ENCODE assay signal across 15 cellular contexts in the genomic region with DNA sequence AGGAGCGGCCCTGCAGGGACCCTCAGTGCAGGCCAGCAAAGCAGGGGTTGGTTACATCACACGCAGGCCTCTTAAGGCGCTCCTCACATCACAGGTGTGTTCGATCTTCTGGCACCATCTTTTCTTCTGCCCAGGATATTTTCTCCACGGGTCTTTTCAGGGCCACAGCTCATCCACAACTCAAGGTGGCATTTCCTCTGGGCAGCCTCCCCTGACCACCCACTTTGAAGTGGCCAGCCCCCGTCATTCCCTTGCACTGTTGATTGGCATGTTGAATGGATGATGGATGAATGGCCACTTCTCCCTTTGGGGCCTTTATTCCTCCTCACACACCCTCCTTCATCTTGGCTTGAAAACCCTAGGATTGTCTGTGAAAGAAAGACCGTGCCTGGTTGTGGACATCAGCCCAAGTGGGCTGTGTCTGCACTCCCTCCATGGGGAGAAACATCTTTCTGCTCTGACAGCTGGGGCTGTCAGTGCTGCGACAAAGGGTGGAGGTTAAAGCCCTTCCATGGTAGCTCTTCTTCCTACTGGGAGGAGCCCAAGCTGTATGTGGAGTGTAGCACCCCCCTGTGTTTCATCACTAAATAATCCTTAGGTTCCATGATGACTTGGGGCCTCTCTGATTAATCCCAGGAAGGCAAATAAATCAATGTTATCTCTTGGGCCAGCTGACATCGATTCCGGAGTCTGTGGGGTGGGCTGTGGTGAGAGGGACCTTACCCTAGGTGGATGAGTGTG.
DNase-seq lines count a peak whose midpoint lies in the region; TF ChIP-seq lines count a peak whose summit lies in the region.
"Had no signal": no experiment of that assay in that cellular context is flagged by ENCODE, and none has a peak within 500 bp of the region (broad histone marks: within the 10 kb centered on the region; RNA-seq: fewer than 3 reads in every experiment).

No MANE protein-coding gene starts in this region.

- TF ChIP-seq EP300 in suprapubic skin (IDR thresholded peaks at IDR 0.05) = no peak

- intact Hi-C loops in tibial artery (cut with DNase I; ENCODE audit: low total_unique reads) = no loop called here

- H3K36me3 ChIP-seq in suprapubic skin = no peaks in the 10 kb centered on the region
- H3K36me3 ChIP-seq in tibial artery = no peaks in the 10 kb centered on the region
- H3K36me3 ChIP-seq: SJSA1 had no signal

- DNase-seq in NCI-H1092 treated with DMSO at 0.1 percent for 48 hours (lab: John Stamatoyannopoulos, UW) (peak; percentile 6), NCI-H1092 (lab: John Stamatoyannopoulos, UW) (no peak), NCI-H69 (lab: John Stamatoyannopoulos, UW) (peak; percentile 32), dermis blood vessel endothelial cell (peak; percentile 18), suprapubic skin (ENCODE audit: low spot score in 2 of 2) (peak; percentile 4 to 35), AG08395 (ENCODE audit: low spot score) (no peak), tibial artery (no peak)
- no peak for DNase-seq in activated CD4-positive, alpha-beta T cell treated with anti-CD3 and anti-CD28 coated beads for 48 hours
- DNase-seq: HCEC 1CT, KBM-7, NCI-H526, OCI-M1 had no signal

- H3K9me3 ChIP-seq in suprapubic skin = no peaks in the 10 kb centered on the region
- no peaks in the 10 kb centered on the region for H3K9me3 ChIP-seq in tibial artery
- H3K9me3 ChIP-seq: SJSA1 had no signal

- 67% methylated on average over 10 of the region's 10 CpGs for WGBS in suprapubic skin

- H3K27ac ChIP-seq in suprapubic skin (no peak overlapping the region), tibial artery (no peak overlapping the region)
- H3K27ac ChIP-seq: SJSA1 had no signal

- H3K27me3 ChIP-seq in suprapubic skin = no peaks in the 10 kb centered on the region
- H3K27me3 ChIP-seq in tibial artery = no peaks in the 10 kb centered on the region
- H3K27me3 ChIP-seq: SJSA1 had no signal

- H3K4me1 ChIP-seq in suprapubic skin (no peaks in the 10 kb centered on the region), tibial artery (no peaks in the 10 kb centered on the region)
- H3K4me1 ChIP-seq: SJSA1 had no signal

- no peak for TF ChIP-seq POLR2A in suprapubic skin (IDR thresholded peaks at IDR 0.05)

- H3K4me3 ChIP-seq in suprapubic skin (no peak overlapping the region), tibial artery (no peak overlapping the region)
- H3K4me3 ChIP-seq: GM12878, GM23338, SJSA1 had no signal

- TF ChIP-seq CTCF in suprapubic skin (IDR thresholded peaks at IDR 0.05) (no peak), tibial artery (IDR thresholded peaks at IDR 0.05) (no peak)

Comparison
In these comparisons a context has a peak if more than half of its experiments do, and no peak if none do; other contexts are left out.
1. DNase-seq: peak in NCI-H1092 treated with DMSO at 0.1 percent for 48 hours (single experiment), NCI-H69 (single experiment), dermis blood vessel endothelial cell (single experiment) and suprapubic skin (2 of 2); none in NCI-H1092 (single experiment), AG08395 (single experiment), activated CD4-positive, alpha-beta T cell treated with anti-CD3 and anti-CD28 coated beads for 48 hours (single experiment) and tibial artery (0 of 2).